Comparison of ENCODE assay signal across 13 cellular contexts in genomic region chr5:107501965-107502691, GRCh38.
DNase-seq lines count a peak whose midpoint lies in the region; ATAC-seq, FAIRE-seq and TF ChIP-seq lines count a peak whose summit lies in the region.
"Had no signal": no experiment of that assay in that cellular context is flagged by ENCODE, and none has a peak within 500 bp of the region (broad histone marks: within the 10 kb centered on the region; RNA-seq: fewer than 3 reads in every experiment).

No MANE protein-coding gene starts in this region.

- no peaks in the 10 kb centered on the region for H3K9me3 Mint-ChIP-seq in GM23338

- no peaks in the 10 kb centered on the region for H3K9me2 ChIP-seq in GM23338 (ENCODE audit: insufficient read depth)

- no peak for ATAC-seq in GM23338

- H3K27ac ChIP-seq in GM23338 (ENCODE audit: low read depth) = no peak overlapping the region
- H3K27ac ChIP-seq in RWPE1 = no peak overlapping the region
- H3K27ac ChIP-seq in fibroblast of lung (ENCODE audit: insufficient read depth, low read length) = peak overlapping the region; percentile 7
- H3K27ac ChIP-seq in small intestine (ENCODE audit: low read depth in 1 of 2, low read length in 1 of 2) = no peak overlapping the region
- no peak overlapping the region for H3K27ac ChIP-seq in SJCRH30
- H3K27ac ChIP-seq: SK-N-MC, testis had no signal

- H3K9ac ChIP-seq in fibroblast of lung (ENCODE audit: insufficient read depth, low read length) = no peak overlapping the region

- H3K9me3 ChIP-seq in fibroblast of lung (ENCODE audit: control insufficient read depth, insufficient read depth, low read depth, low read length) = no peaks in the 10 kb centered on the region
- no peaks in the 10 kb centered on the region for H3K9me3 ChIP-seq in small intestine (ENCODE audit: control insufficient read depth, low read depth)
- no peaks in the 10 kb centered on the region for H3K9me3 ChIP-seq in SJCRH30 (replicated peaks)
- H3K9me3 ChIP-seq: testis had no signal

- peak overlapping the region; percentile 72 for H3K27ac Mint-ChIP-seq in GM23338

- FAIRE-seq in small intestine (lab: Jason Lieb, UNC) = no peak

- 57 to 90% (median 75%) methylated on average over 17 of the region's 17 CpGs for WGBS in small intestine, 3 donors

- H3K4me2 ChIP-seq in GM23338 (no peak overlapping the region), fibroblast of lung (ENCODE audit: extremely low read depth, insufficient read depth, low read length) (peak overlapping the region; percentile 62)

- H3K4me1 Mint-ChIP-seq in GM23338 = peaks cover 70% of the 10 kb centered on the region

- no peaks in the 10 kb centered on the region for H3K27me3 ChIP-seq in GM23338 (ENCODE audit: insufficient read depth)
- H3K27me3 ChIP-seq in fibroblast of lung (ENCODE audit: control insufficient read depth, insufficient read depth, low read length) = no peaks in the 10 kb centered on the region
- H3K27me3 ChIP-seq in small intestine (ENCODE audit: control insufficient read depth in 2 of 2, insufficient read depth in 2 of 2, low read length in 2 of 2) = no peaks in the 10 kb centered on the region
- no peaks in the 10 kb centered on the region for H3K27me3 ChIP-seq in SJCRH30
- H3K27me3 ChIP-seq: testis had no signal

- H3F3A ChIP-seq in GM23338 (replicated peaks; ENCODE audit: low read depth) = no peaks in the 10 kb centered on the region

- peaks cover 1% of the 10 kb centered on the region for H3K27me3 Mint-ChIP-seq in GM23338 (ENCODE audit: insufficient read depth, low read depth, poor library complexity)

- no peaks in the 10 kb centered on the region for H3K36me3 Mint-ChIP-seq in GM23338 (ENCODE audit: low read depth)
- H3K36me3 Mint-ChIP-seq: CD4-positive, alpha-beta memory T cell had no signal

- H3K79me2 ChIP-seq in GM23338 (replicated peaks; ENCODE audit: insufficient read depth) (peaks cover 3% of the 10 kb centered on the region; the same call in 1 of the 2 replicates), fibroblast of lung (ENCODE audit: control insufficient read depth, insufficient read depth, low read length) (no peaks in the 10 kb centered on the region)

- H3K4me3 ChIP-seq in GM23338 (no peak overlapping the region), fibroblast of lung (replicated peaks in 1 of 4; ENCODE audit: control extremely low read depth in 1 of 4, insufficient read depth in 1 of 4, low read depth in 3 of 4, low read length in 4 of 4) (peak overlapping the region in 1 of 4 experiments; percentile 6), small intestine (ENCODE audit: low read depth in 1 of 2, low read length in 2 of 2) (no peak overlapping the region), SJCRH30 (no peak overlapping the region)
- H3K4me3 ChIP-seq: SK-N-MC, testis had no signal

- no peak for TF ChIP-seq CTCF in GM23338 (conservative IDR thresholded peaks at IDR 0.05; ENCODE audit: low read depth in 2 of 2)
- TF ChIP-seq CTCF in RWPE1 (conservative IDR thresholded peaks at IDR 0.05; ENCODE audit: low read depth) = no peak
- TF ChIP-seq CTCF in fibroblast of lung (conservative IDR thresholded peaks at IDR 0.05 in 1 of 2, IDR thresholded peaks at IDR 0.05 in 1 of 2; ENCODE audit: low read depth in 1 of 2, low read length in 2 of 2) = no peak

- DNase-seq in A172 (ENCODE audit: low spot score) (peak; percentile 69), GM23338 (ENCODE audit: low spot score) (no peak), RWPE1 (ENCODE audit: low spot score) (peak; percentile 29), fibroblast of lung (ENCODE audit: low read depth in 2 of 2) (peak; percentile 41 to 45), cerebellar nuclear complex (lab: John Stamatoyannopoulos, UW) (no peak), RKO (ENCODE audit: low spot score) (no peak), small intestine (no peak), SJCRH30 (no peak)
- DNase-seq: CD4-positive, alpha-beta memory T cell; NCI-H1105 treated with DMSO at 0.1 percent for 48 hours; stimulated activated CD4-positive, alpha-beta T cell treated with anti-CD3 and anti-CD28 coated beads, Interleukin-4, amount 100 ng/mL, for 24 hours; testis had no signal

- CTCF ChIA-PET in RWPE1 (lab: Yijun Ruan, JAX) = interaction anchor here (0.6 kb wide), 1 partner anchor 1650 kb away, joined by 3 read pairs; no protein-coding TSS in a partner anchor

- POLR2A ChIA-PET in RWPE1 (lab: Yijun Ruan, JAX; ENCODE audit: low non-redundant PET) = no interaction called here

- no peak overlapping the region; the same call in 2 of the 3 replicates for H3K4me3 Mint-ChIP-seq in GM23338

- no peaks in the 10 kb centered on the region for H3K36me3 ChIP-seq in GM23338 (ENCODE audit: insufficient read depth)
- no peaks in the 10 kb centered on the region for H3K36me3 ChIP-seq in fibroblast of lung (ENCODE audit: control insufficient read depth, insufficient read depth, low read length)
- H3K36me3 ChIP-seq in small intestine (ENCODE audit: control insufficient read depth in 2 of 2, insufficient read depth in 2 of 2, low read length in 2 of 2) = no peaks in the 10 kb centered on the region
- H3K36me3 ChIP-seq in SJCRH30 = no peaks in the 10 kb centered on the region

- H2AFZ ChIP-seq in GM23338 = no peak overlapping the region
- peak overlapping the region; percentile 72 for H2AFZ ChIP-seq in fibroblast of lung (ENCODE audit: low read length)

- H4K20me1 ChIP-seq in GM23338 (replicated peaks; ENCODE audit: insufficient read depth) (no peaks in the 10 kb centered on the region), fibroblast of lung (ENCODE audit: control insufficient read depth, extremely low read depth, insufficient read depth, low read length) (no peaks in the 10 kb centered on the region)

- H3K4me1 ChIP-seq in GM23338 (ENCODE audit: insufficient read depth) = peaks cover 68% of the 10 kb centered on the region
- no peaks in the 10 kb centered on the region for H3K4me1 ChIP-seq in fibroblast of lung (ENCODE audit: control insufficient read depth, extremely low read depth, insufficient read depth, low read length)
- no peaks in the 10 kb centered on the region for H3K4me1 ChIP-seq in small intestine (ENCODE audit: control insufficient read depth in 2 of 2, insufficient read depth in 1 of 2, low read depth in 1 of 2, low read length in 1 of 2)
- H3K4me1 ChIP-seq in SJCRH30 = peaks cover 4% of the 10 kb centered on the region; the same call in 1 of the 2 replicates
- H3K4me1 ChIP-seq: testis had no signal

TF ChIP-seq in GM23338, 12 proteins besides CTCF, POLR2A, EP300 and RAD21 (continues in another document):
- TF ChIP-seq ZNF331 (CRISPR knock-in tag; IDR thresholded peaks at IDR 0.05; ENCODE audit: low read depth) (no peak), JUNB (IDR thresholded peaks at IDR 0.05; ENCODE audit: unreplicated experiment) (no peak), ETS1 (IDR thresholded peaks at IDR 0.05) (no peak), EZH2phosphoT487 (IDR thresholded peaks at IDR 0.05; ENCODE audit: unreplicated experiment) (no peak), EZH2 (IDR thresholded peaks at IDR 0.05; ENCODE audit: low read depth, unreplicated experiment) (no peak), NANOG (IDR thresholded peaks at IDR 0.05; ENCODE audit: borderline replicate concordance) (no peak)

Comparison
In these comparisons a context has a peak if more than half of its experiments do, and no peak if none do; other contexts are left out.
1. DNase-seq: peak in A172 (single experiment), RWPE1 (single experiment) and fibroblast of lung (2 of 2); none in GM23338 (single experiment), cerebellar nuclear complex (0 of 2), RKO (single experiment), small intestine (single experiment) and SJCRH30 (0 of 2).